ENCODE assay signal across 1 cellular context in the genomic region with DNA sequence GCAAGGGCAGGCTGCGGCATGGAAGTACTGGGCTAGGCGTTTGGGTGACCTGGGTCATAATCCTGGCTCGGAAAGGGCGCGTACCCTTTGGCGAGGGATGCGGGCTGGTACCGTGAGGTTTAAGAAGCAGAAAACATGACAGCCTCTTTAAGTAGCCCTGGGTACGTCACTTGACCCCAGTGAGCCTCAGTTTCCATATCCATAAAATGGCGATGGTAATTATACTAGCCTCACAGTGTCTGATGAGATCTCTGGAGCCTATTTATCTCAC.
TF ChIP-seq lines count a peak whose summit lies in the region.

No MANE protein-coding gene starts in this region.

TF ChIP-seq in neural cell, 6 proteins besides CTCF, POLR2A, EP300 and RAD21 (continued from another document):
- TF ChIP-seq, protein P1, sequence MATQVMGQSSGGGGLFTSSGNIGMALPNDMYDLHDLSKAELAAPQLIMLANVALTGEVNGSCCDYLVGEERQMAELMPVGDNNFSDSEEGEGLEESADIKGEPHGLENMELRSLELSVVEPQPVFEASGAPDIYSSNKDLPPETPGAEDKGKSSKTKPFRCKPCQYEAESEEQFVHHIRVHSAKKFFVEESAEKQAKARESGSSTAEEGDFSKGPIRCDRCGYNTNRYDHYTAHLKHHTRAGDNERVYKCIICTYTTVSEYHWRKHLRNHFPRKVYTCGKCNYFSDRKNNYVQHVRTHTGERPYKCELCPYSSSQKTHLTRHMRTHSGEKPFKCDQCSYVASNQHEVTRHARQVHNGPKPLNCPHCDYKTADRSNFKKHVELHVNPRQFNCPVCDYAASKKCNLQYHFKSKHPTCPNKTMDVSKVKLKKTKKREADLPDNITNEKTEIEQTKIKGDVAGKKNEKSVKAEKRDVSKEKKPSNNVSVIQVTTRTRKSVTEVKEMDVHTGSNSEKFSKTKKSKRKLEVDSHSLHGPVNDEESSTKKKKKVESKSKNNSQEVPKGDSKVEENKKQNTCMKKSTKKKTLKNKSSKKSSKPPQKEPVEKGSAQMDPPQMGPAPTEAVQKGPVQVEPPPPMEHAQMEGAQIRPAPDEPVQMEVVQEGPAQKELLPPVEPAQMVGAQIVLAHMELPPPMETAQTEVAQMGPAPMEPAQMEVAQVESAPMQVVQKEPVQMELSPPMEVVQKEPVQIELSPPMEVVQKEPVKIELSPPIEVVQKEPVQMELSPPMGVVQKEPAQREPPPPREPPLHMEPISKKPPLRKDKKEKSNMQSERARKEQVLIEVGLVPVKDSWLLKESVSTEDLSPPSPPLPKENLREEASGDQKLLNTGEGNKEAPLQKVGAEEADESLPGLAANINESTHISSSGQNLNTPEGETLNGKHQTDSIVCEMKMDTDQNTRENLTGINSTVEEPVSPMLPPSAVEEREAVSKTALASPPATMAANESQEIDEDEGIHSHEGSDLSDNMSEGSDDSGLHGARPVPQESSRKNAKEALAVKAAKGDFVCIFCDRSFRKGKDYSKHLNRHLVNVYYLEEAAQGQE (IDR thresholded peaks at IDR 0.05; ENCODE audit: borderline replicate concordance), result no peak
- TF ChIP-seq POLR2AphosphoS5 (IDR thresholded peaks at IDR 0.05), result no peak
